Comparison of ENCODE assay signal across 8 cellular contexts in the genomic region with DNA sequence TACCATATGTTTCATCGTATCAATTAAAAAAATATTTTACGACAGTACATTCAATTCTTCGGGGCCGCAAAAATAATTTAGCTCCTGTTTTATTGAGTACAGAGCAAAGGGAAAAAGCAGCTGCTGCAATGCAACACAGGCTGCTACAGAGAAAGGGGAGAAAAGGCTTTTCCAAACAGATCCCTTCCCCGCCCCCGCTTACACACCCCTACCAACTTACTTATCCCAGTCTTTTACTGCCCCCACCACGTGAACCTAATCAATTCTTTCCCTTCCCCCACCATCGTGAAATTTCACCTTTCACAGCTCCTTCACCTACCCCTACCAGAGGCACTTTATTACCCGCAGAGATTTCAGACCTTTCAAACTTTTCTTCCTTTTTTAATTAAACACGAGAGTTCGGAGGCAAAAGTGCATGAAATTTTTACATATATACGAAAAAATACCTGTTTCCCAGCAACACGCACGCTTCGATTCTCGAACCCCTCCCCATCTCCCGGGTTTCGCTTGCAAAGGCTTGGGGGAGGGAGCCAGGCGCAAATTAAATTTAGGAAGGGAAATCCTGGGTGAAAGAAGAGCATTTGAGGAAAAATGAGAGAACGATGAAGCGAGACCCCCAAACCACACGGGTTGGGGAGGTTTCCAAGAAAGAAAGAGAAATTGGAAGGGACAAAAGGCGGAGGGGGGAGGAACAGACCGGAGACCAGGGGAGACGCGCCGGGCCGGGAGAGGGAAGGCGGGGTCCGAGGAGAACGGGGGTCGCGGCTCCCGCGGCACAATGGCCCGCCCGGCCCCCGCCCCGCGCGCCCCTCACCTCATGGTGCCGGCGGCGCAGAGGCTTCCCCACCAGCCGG. TPM values are rescaled to one million over a fixed set of nuclear protein-coding genes. Genes with fewer than 3 reads are reported as not detected.
DNase-seq lines count a peak whose midpoint lies in the region; ATAC-seq and TF ChIP-seq lines count a peak whose summit lies in the region.

No MANE protein-coding gene starts in this region.

- H3K36me3 ChIP-seq in liver (ENCODE audit: control insufficient read depth in 4 of 4, insufficient read depth in 3 of 4, low read depth in 1 of 4, low read length in 3 of 4) (no peaks in the 10 kb centered on the region), thoracic aorta (no peaks in the 10 kb centered on the region)

- DNase-seq in Right ventricle myocardium inferior (ENCODE audit: missing footprints) = no peak
- DNase-seq in cardiac septum (ENCODE audit: low spot score) = no peak
- peak; percentile 38 to 60 for DNase-seq in NCI-H526 (lab: John Stamatoyannopoulos, UW)
- peak in 13 of 61 donors; percentile 2 to 41 (median 15) for DNase-seq in caudate nucleus (lab: John Stamatoyannopoulos, UW)
- no peak for DNase-seq in thoracic aorta (ENCODE audit: low spot score)
- no peak for DNase-seq in KG1 (lab: John Stamatoyannopoulos, UW)

- intact Hi-C loops in Right ventricle myocardium inferior (cut with DNase I) = loop anchor here (5.0 to 10.0 kb wide), 8 partner anchors 45 to 273 kb away; partner anchors contain the start of gene PYCR2
- intact Hi-C loops in cardiac septum (cut with DNase I) = loop anchor here (5.0 kb wide), 4 partner anchors 70 to 345 kb away; partner anchors contain the start of gene SDE2

- H3K4me3 ChIP-seq in liver (ENCODE audit: low read depth in 1 of 3, low read length in 3 of 3) (peak overlapping the region; percentile 88 to 99 (median 90)), thoracic aorta (peak overlapping the region; percentile 87)

- H3K27ac ChIP-seq in caudate nucleus (ENCODE audit: low read depth, low read length) = peak overlapping the region; percentile 76
- peak overlapping the region; percentile 72 to 75 for H3K27ac ChIP-seq in liver (ENCODE audit: low read depth in 1 of 2, low read length in 2 of 2)
- H3K27ac ChIP-seq in thoracic aorta = peak overlapping the region; percentile 98 to 99

- peak in 1 of 2 donors; percentile 13 for TF ChIP-seq RAD21 in liver (IDR thresholded peaks at IDR 0.05)

- peaks cover 0 to 17% (median 5%) of the 10 kb centered on the region in 4 donors for H3K4me1 ChIP-seq in liver (ENCODE audit: control insufficient read depth in 4 of 4, insufficient read depth in 4 of 4, low read length in 3 of 4)
- H3K4me1 ChIP-seq in thoracic aorta (ENCODE audit: control insufficient read depth in 1 of 2, low read depth in 2 of 2) = peaks cover 22 to 52% of the 10 kb centered on the region in 2 donors

- H3K9ac ChIP-seq in liver (ENCODE audit: low read depth in 1 of 2, low read length in 2 of 2) = peak overlapping the region; percentile 38 to 88

- peak; percentile 1 for ATAC-seq in Right ventricle myocardium inferior
- no peak for ATAC-seq in thoracic aorta (ENCODE audit: insufficient number of reproducible peaks, low FRiP score, low read depth)
- no peak for ATAC-seq in GM19463 (IDR thresholded peaks at IDR 0.05; ENCODE audit: unreplicated experiment)

- WGBS in liver = 2% methylated on average over 45 of the region's 45 CpGs

- TF ChIP-seq CTCF in liver (IDR thresholded peaks at IDR 0.05; ENCODE audit: low read depth, low read length, missing input control) = no peak
- TF ChIP-seq CTCF in thoracic aorta (IDR thresholded peaks at IDR 0.05) = no peak

- H3K27me3 ChIP-seq in liver (ENCODE audit: control insufficient read depth in 4 of 4, insufficient read depth in 4 of 4, low read length in 3 of 4) (no peaks in the 10 kb centered on the region), thoracic aorta (replicated peaks; ENCODE audit: insufficient read depth) (no peaks in the 10 kb centered on the region)

- H3K9me3 ChIP-seq in liver (ENCODE audit: control insufficient read depth in 4 of 4, low read length in 3 of 4) (no peaks in the 10 kb centered on the region), thoracic aorta (no peaks in the 10 kb centered on the region)

TF ChIP-seq in liver, 16 proteins besides CTCF, POLR2A, EP300 and RAD21:
- no peak for TF ChIP-seq RXRA (IDR thresholded peaks at IDR 0.05)
- TF ChIP-seq YY1 (IDR thresholded peaks at IDR 0.05) = no peak
- TF ChIP-seq, protein P1, sequence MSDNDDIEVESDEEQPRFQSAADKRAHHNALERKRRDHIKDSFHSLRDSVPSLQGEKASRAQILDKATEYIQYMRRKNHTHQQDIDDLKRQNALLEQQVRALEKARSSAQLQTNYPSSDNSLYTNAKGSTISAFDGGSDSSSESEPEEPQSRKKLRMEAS (IDR thresholded peaks at IDR 0.05) = no peak
- TF ChIP-seq FOXA1 (IDR thresholded peaks at IDR 0.05) = no peak
- no peak for TF ChIP-seq JUND (IDR thresholded peaks at IDR 0.05)
- TF ChIP-seq, protein P2, sequence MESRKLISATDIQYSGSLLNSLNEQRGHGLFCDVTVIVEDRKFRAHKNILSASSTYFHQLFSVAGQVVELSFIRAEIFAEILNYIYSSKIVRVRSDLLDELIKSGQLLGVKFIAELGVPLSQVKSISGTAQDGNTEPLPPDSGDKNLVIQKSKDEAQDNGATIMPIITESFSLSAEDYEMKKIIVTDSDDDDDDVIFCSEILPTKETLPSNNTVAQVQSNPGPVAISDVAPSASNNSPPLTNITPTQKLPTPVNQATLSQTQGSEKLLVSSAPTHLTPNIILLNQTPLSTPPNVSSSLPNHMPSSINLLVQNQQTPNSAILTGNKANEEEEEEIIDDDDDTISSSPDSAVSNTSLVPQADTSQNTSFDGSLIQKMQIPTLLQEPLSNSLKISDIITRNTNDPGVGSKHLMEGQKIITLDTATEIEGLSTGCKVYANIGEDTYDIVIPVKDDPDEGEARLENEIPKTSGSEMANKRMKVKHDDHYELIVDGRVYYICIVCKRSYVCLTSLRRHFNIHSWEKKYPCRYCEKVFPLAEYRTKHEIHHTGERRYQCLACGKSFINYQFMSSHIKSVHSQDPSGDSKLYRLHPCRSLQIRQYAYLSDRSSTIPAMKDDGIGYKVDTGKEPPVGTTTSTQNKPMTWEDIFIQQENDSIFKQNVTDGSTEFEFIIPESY (IDR thresholded peaks at IDR 0.05) = no peak
- TF ChIP-seq HNF4G (IDR thresholded peaks at IDR 0.05) = no peak
- no peak for TF ChIP-seq FOXA2 (IDR thresholded peaks at IDR 0.05)
- TF ChIP-seq SP1 (IDR thresholded peaks at IDR 0.05) = no peak
- no peak for TF ChIP-seq GABPA (IDR thresholded peaks at IDR 0.05 in 1 of 2, conservative IDR thresholded peaks at IDR 0.05 in 1 of 2)
- TF ChIP-seq NR2F2 (IDR thresholded peaks at IDR 0.05) = no peak
- no peak for TF ChIP-seq EGR1 (IDR thresholded peaks at IDR 0.05; ENCODE audit: low read depth in 2 of 2)
- no peak for TF ChIP-seq TAF1 (conservative IDR thresholded peaks at IDR 0.05)
- TF ChIP-seq REST (IDR thresholded peaks at IDR 0.05) = no peak
- TF ChIP-seq HNF4A (conservative IDR thresholded peaks at IDR 0.05) = no peak
- TF ChIP-seq ATF3 (IDR thresholded peaks at IDR 0.05) = no peak

RNA-seq across cellular contexts. Expression of gene ENAH, which starts 0.8 kb away (rescaled TPM):
- 80.0 TPM for total RNA-seq in Right ventricle myocardium inferior
- total RNA-seq in cardiac septum = 195 TPM
- total RNA-seq in liver = 1 to 10 TPM; 3.2 to 8.4 TPM
- 1 to 10 TPM; 2.8 to 5.9 TPM for polyA plus RNA-seq in liver
- 100 to 1,000 TPM; 111 to 119 TPM for total RNA-seq in thoracic aorta

Comparison
In these comparisons a context has a peak if more than half of its experiments do, and no peak if none do; other contexts are left out.
1. DNase-seq: peak in NCI-H526 (2 of 2); none in Right ventricle myocardium inferior (single experiment), cardiac septum (single experiment), thoracic aorta (single experiment) and KG1 (single experiment).
2. Peak in every context shown above with its lines, with median percentiles within 50 percentile points of each other: H3K27ac ChIP-seq.